In the genomic region with DNA sequence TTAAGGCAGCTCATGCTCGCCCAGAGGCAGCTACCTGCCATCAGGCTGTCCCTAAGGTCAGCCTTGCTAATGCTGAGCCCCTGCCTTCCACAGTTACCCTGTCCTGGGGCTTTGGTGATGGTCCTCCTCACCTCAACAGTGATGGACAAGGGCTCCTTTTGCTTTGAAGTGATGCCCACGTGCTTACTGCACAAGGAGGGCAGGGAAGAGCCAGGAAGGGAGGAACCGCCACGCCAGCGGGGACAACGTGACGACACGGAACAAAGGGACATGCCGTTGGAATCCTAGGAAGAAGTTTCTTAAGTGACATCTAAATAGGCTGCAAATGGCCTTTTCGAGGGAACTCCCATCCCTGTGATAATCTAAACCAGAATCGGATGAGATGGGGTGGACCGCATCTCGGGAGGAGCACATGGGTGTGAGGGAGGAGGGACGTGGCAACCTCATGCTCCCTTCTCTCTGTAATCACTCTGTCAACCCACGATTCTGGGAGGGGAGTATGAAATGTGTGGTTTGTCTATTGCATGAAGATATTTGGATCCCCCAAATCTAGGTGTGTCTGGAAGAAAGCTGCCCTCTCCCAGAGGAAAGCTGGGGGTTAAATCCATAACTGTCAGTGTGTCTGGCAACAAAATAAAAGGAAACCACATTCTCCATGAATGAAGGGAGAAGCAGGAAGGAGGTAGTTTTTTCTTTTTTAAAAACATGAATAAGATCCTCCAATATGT, we compare ENCODE assay signal across 1 cellular context.
A peak's percentile ranks its signal among the peaks of the same experiment; 100 is the strongest.
TF ChIP-seq lines count a peak whose summit lies in the region.

No MANE protein-coding gene starts in this region.

TF ChIP-seq in HepG2, 621 proteins besides CTCF, POLR2A, EP300 and RAD21 (continued from another document):
- TF ChIP-seq, protein P1, sequence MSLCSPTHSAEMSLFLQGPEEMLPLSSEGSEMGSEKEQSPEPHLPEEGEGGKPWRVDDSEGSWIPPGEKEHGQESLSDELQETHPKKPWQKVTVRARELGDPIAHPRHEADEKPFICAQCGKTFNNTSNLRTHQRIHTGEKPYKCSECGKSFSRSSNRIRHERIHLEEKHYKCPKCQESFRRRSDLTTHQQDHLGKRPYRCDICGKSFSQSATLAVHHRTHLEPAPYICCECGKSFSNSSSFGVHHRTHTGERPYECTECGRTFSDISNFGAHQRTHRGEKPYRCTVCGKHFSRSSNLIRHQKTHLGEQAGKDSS (CRISPR knock-in tag; IDR thresholded peaks at IDR 0.05; ENCODE audit: borderline replicate concordance, low read depth): 0 out of 2 replicates have a peak, but pooled peaks have one; percentile 6
- TF ChIP-seq ZKSCAN5 (CRISPR knock-in tag; IDR thresholded peaks at IDR 0.05): no peak
- TF ChIP-seq HES4 (CRISPR knock-in tag; IDR thresholded peaks at IDR 0.05; ENCODE audit: borderline replicate concordance): 0 out of 2 replicates have a peak, but pooled peaks have one; percentile 16
- TF ChIP-seq, protein P2, sequence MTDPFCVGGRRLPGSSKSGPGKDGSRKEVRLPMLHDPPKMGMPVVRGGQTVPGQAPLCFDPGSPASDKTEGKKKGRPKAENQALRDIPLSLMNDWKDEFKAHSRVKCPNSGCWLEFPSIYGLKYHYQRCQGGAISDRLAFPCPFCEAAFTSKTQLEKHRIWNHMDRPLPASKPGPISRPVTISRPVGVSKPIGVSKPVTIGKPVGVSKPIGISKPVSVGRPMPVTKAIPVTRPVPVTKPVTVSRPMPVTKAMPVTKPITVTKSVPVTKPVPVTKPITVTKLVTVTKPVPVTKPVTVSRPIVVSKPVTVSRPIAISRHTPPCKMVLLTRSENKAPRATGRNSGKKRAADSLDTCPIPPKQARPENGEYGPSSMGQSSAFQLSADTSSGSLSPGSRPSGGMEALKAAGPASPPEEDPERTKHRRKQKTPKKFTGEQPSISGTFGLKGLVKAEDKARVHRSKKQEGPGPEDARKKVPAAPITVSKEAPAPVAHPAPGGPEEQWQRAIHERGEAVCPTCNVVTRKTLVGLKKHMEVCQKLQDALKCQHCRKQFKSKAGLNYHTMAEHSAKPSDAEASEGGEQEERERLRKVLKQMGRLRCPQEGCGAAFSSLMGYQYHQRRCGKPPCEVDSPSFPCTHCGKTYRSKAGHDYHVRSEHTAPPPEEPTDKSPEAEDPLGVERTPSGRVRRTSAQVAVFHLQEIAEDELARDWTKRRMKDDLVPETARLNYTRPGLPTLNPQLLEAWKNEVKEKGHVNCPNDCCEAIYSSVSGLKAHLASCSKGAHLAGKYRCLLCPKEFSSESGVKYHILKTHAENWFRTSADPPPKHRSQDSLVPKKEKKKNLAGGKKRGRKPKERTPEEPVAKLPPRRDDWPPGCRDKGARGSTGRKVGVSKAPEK (CRISPR knock-in tag; IDR thresholded peaks at IDR 0.05; ENCODE audit: borderline replicate concordance): 0 out of 2 replicates have a peak, but pooled peaks have one; percentile 28
- no peak for TF ChIP-seq NFE2L1 (CRISPR knock-in tag; IDR thresholded peaks at IDR 0.05; ENCODE audit: borderline replicate concordance)
- no peak for TF ChIP-seq ZNF335 (CRISPR knock-in tag; IDR thresholded peaks at IDR 0.05)
- peak; percentile 97 for TF ChIP-seq ZBTB38 (CRISPR knock-in tag; IDR thresholded peaks at IDR 0.05)
- TF ChIP-seq ZNF775 (CRISPR knock-in tag; IDR thresholded peaks at IDR 0.05; ENCODE audit: borderline replicate concordance): peak; percentile 94; the same call in 1 of the 2 replicates
- TF ChIP-seq KMT2A (CRISPR knock-in tag; IDR thresholded peaks at IDR 0.05): no peak
- no peak for TF ChIP-seq SP1 (IDR thresholded peaks at IDR 0.05)
- 0 out of 2 replicates have a peak, but pooled peaks have one; percentile 6 for TF ChIP-seq SP1 (CRISPR knock-in tag; IDR thresholded peaks at IDR 0.05)
- TF ChIP-seq, protein P3, sequence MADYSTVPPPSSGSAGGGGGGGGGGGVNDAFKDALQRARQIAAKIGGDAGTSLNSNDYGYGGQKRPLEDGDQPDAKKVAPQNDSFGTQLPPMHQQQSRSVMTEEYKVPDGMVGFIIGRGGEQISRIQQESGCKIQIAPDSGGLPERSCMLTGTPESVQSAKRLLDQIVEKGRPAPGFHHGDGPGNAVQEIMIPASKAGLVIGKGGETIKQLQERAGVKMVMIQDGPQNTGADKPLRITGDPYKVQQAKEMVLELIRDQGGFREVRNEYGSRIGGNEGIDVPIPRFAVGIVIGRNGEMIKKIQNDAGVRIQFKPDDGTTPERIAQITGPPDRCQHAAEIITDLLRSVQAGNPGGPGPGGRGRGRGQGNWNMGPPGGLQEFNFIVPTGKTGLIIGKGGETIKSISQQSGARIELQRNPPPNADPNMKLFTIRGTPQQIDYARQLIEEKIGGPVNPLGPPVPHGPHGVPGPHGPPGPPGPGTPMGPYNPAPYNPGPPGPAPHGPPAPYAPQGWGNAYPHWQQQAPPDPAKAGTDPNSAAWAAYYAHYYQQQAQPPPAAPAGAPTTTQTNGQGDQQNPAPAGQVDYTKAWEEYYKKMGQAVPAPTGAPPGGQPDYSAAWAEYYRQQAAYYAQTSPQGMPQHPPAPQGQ (CRISPR knock-in tag; IDR thresholded peaks at IDR 0.05; ENCODE audit: borderline replicate concordance): 0 out of 2 replicates have a peak, but pooled peaks have one; percentile 15
- TF ChIP-seq, protein P4, sequence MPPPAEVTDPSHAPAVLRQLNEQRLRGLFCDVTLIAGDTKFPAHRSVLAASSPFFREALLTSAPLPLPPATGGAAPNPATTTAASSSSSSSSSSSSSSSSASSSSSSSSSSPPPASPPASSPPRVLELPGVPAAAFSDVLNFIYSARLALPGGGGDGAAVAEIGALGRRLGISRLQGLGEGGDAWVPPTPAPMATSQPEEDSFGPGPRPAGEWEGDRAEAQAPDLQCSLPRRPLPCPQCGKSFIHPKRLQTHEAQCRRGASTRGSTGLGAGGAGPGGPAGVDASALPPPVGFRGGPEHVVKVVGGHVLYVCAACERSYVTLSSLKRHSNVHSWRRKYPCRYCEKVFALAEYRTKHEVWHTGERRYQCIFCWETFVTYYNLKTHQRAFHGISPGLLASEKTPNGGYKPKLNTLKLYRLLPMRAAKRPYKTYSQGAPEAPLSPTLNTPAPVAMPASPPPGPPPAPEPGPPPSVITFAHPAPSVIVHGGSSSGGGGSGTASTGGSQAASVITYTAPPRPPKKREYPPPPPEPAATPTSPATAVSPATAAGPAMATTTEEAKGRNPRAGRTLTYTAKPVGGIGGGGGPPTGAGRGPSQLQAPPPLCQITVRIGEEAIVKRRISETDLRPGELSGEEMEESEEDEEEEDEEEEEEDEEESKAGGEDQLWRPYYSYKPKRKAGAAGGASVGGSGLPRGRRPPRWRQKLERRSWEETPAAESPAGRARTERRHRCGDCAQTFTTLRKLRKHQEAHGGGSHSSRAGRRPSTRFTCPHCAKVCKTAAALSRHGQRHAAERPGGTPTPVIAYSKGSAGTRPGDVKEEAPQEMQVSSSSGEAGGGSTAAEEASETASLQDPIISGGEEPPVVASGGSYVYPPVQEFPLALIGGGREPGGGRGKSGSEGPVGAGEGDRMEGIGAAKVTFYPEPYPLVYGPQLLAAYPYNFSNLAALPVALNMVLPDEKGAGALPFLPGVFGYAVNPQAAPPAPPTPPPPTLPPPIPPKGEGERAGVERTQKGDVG (CRISPR knock-in tag; IDR thresholded peaks at IDR 0.05; ENCODE audit: borderline replicate concordance): no peak; the same call in none of the 2 replicates
- 0 out of 2 replicates have a peak, but pooled peaks have one; percentile 6 for TF ChIP-seq SPEN (CRISPR knock-in tag; IDR thresholded peaks at IDR 0.05; ENCODE audit: low read depth)
- TF ChIP-seq, protein P5, sequence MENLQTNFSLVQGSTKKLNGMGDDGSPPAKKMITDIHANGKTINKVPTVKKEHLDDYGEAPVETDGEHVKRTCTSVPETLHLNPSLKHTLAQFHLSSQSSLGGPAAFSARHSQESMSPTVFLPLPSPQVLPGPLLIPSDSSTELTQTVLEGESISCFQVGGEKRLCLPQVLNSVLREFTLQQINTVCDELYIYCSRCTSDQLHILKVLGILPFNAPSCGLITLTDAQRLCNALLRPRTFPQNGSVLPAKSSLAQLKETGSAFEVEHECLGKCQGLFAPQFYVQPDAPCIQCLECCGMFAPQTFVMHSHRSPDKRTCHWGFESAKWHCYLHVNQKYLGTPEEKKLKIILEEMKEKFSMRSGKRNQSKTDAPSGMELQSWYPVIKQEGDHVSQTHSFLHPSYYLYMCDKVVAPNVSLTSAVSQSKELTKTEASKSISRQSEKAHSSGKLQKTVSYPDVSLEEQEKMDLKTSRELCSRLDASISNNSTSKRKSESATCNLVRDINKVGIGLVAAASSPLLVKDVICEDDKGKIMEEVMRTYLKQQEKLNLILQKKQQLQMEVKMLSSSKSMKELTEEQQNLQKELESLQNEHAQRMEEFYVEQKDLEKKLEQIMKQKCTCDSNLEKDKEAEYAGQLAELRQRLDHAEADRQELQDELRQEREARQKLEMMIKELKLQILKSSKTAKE (CRISPR knock-in tag; IDR thresholded peaks at IDR 0.05; ENCODE audit: borderline replicate concordance): no peak
- peak; percentile 53 for TF ChIP-seq RBFOX2 (IDR thresholded peaks at IDR 0.05; ENCODE audit: low read depth, low read length)
